16 cellular contexts compared by ENCODE assay signal in the genomic region with DNA sequence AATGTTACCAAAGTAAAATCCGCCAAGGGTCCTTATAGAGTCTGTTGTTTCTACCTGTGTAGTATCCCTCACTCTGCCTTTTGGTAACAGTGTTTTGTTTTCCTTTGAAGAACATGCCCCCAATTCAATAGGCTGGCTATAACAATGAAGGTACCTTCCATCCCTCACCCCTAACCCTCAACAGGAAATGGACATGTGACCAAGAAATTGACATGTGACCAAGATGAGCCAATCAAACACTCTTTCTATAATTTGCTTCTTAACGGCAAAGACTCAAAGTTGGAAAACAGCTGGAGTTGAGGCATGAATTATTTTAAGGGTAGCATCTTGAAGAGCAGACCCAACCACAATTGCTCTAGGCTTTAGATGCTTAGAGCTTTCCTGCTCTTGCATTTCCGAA. TPM values are rescaled to one million over a fixed set of nuclear protein-coding genes. Genes with fewer than 3 reads are reported as not detected.
DNase-seq lines count a peak whose midpoint lies in the region; ATAC-seq, FAIRE-seq and TF ChIP-seq lines count a peak whose summit lies in the region.
"Had no signal": no experiment of that assay in that cellular context is flagged by ENCODE, and none has a peak within 500 bp of the region (broad histone marks: within the 10 kb centered on the region; RNA-seq: fewer than 3 reads in every experiment).

No MANE protein-coding gene starts in this region.

- no peak overlapping the region for H3K27ac Mint-ChIP-seq in WTC11

- no peaks in the 10 kb centered on the region for H4K20me1 ChIP-seq in HepG2 (ENCODE audit: insufficient read depth, low read length)
- no peaks in the 10 kb centered on the region for H4K20me1 ChIP-seq in keratinocyte (ENCODE audit: control insufficient read depth, extremely low read depth, insufficient read depth, low read length)
- H4K20me1 ChIP-seq: BLaER1 treated with 17β-estradiol and CSF1 and Interleukin-3, amounts not matched to agents 10 nM and 100 nM had no signal

- CTCF ChIA-PET in HepG2 (lab: Yijun Ruan, JAX; ENCODE audit: low intra/inter-chr PET ratio, low total read pairs) = no interaction called here
- CTCF ChIA-PET in WTC11 (lab: Charles Lee) = interaction anchor here (1.6 kb wide), 1 partner anchor 15 kb away, joined by 6 read pairs; no protein-coding TSS in a partner anchor

- POLR2A ChIA-PET in HepG2 (lab: Yijun Ruan, JAX) (no interaction called here), WTC11 (lab: Charles Lee) (no interaction called here)

- H3K36me3 ChIP-seq in HepG2 (replicated peaks in 1 of 2; ENCODE audit: control insufficient read depth in 1 of 2, insufficient read depth in 2 of 2, low read length in 2 of 2) = peaks cover 0 to 22% of the 10 kb centered on the region in 2 experiments; a peak in 2 of 5 replicates
- no peaks in the 10 kb centered on the region for H3K36me3 ChIP-seq in right lobe of liver
- H3K36me3 ChIP-seq in keratinocyte (ENCODE audit: control insufficient read depth in 2 of 2, extremely low read depth in 1 of 2, insufficient read depth in 2 of 2, low read length in 2 of 2) = no peaks in the 10 kb centered on the region
- no peaks in the 10 kb centered on the region for H3K36me3 ChIP-seq in gastroesophageal sphincter
- H3K36me3 ChIP-seq in prostate gland = no peaks in the 10 kb centered on the region
- H3K36me3 ChIP-seq: BLaER1 treated with 17β-estradiol and CSF1 and Interleukin-3, amounts not matched to agents 10 nM and 100 nM had no signal

- no peaks in the 10 kb centered on the region; the same call in 1 of the 2 replicates for H3K27me3 Mint-ChIP-seq in WTC11 (ENCODE audit: low read depth)
- H3K27me3 Mint-ChIP-seq: CD4-positive, CD25-positive, alpha-beta regulatory T cell; IgD-negative memory B cell had no signal

- intact Hi-C loops in HepG2 (cut with micrococcal nuclease; ENCODE audit: unreplicated experiment) (no loop called here), right lobe of liver (cut with DNase I) (loop anchor here in 1 of 2 donors (10.0 kb wide), 1 partner anchor 64 kb away; no protein-coding TSS in a partner anchor), prostate gland (cut with DNase I) (no loop called here)

- H3K9me3 Mint-ChIP-seq in WTC11 = no peaks in the 10 kb centered on the region
- H3K9me3 Mint-ChIP-seq: IgD-negative memory B cell had no signal

- TF ChIP-seq EP300 in HepG2 (IDR thresholded peaks at IDR 0.05; ENCODE audit: low read depth in 2 of 2, low read length in 2 of 2) = no peak
- no peak for TF ChIP-seq EP300 in HepG2 (CRISPR knock-in tag; IDR thresholded peaks at IDR 0.05; ENCODE audit: borderline replicate concordance)
- no peak for TF ChIP-seq EP300 in gastroesophageal sphincter (IDR thresholded peaks at IDR 0.05)

- H3K27ac ChIP-seq in HepG2 (ENCODE audit: extremely low read length, insufficient read depth, low read length) (no peak overlapping the region), right lobe of liver (no peak overlapping the region), keratinocyte (ENCODE audit: control insufficient read depth, insufficient read depth, low read length) (no peak overlapping the region), gastroesophageal sphincter (no peak overlapping the region), prostate gland (no peak overlapping the region)

- TF ChIP-seq RAD21 in HepG2 (CRISPR knock-in tag; IDR thresholded peaks at IDR 0.05) = no peak

- peaks cover 12% of the 10 kb centered on the region for H3K4me1 Mint-ChIP-seq in WTC11

- H3K79me2 ChIP-seq in HepG2 (ENCODE audit: insufficient read depth, low read length) = no peaks in the 10 kb centered on the region
- no peaks in the 10 kb centered on the region for H3K79me2 ChIP-seq in keratinocyte (ENCODE audit: control insufficient read depth, insufficient read depth, low read length)

- no peak for ATAC-seq in HepG2
- no peak for ATAC-seq in right lobe of liver
- no peak for ATAC-seq in WTC11
- ATAC-seq in HG03280 (IDR thresholded peaks at IDR 0.05; ENCODE audit: unreplicated experiment) = no peak
- no peak for ATAC-seq in gastroesophageal sphincter
- ATAC-seq: HCT116 had no signal

- H3K4me3 ChIP-seq in HepG2 (replicated peaks in 1 of 3; ENCODE audit: insufficient read depth in 1 of 3, low read depth in 2 of 3, low read length in 3 of 3) (no peak overlapping the region), right lobe of liver (no peak overlapping the region), keratinocyte (ENCODE audit: control insufficient read depth in 2 of 3, extremely low read depth in 1 of 3, insufficient read depth in 2 of 3, low read depth in 1 of 3, low read length in 3 of 3) (no peak overlapping the region), gastroesophageal sphincter (no peak overlapping the region), prostate gland (no peak overlapping the region)
- H3K4me3 ChIP-seq: BLaER1 treated with 17β-estradiol and CSF1 and Interleukin-3, amounts not matched to agents 10 nM and 100 nM had no signal

- H3K4me1 ChIP-seq in HepG2 (ENCODE audit: insufficient read depth, low read length) (peaks cover 20% of the 10 kb centered on the region), right lobe of liver (peaks cover 0 to 6% (median 0%) of the 10 kb centered on the region in 4 donors), keratinocyte (ENCODE audit: control insufficient read depth, extremely low read depth, insufficient read depth, low read length) (peaks cover 10% of the 10 kb centered on the region), gastroesophageal sphincter (peaks cover 0 to 5% (median 2%) of the 10 kb centered on the region in 3 donors), prostate gland (replicated peaks) (no peaks in the 10 kb centered on the region)

- in situ Hi-C loops in HepG2 (cut with HindIII; ENCODE audit: extremely low pct_ligation_motif_present, low pct_unique_long_range_greater_than_20kb) = no loop called here

- dilution Hi-C loops in keratinocyte (cut with MboI; ENCODE audit: extremely low pct_ligation_motif_present, low sequenced_read_pairs) = no loop called here

- H3K9ac ChIP-seq in HepG2 (ENCODE audit: insufficient read depth, low read depth, low read length) = no peak overlapping the region
- H3K9ac ChIP-seq in keratinocyte (ENCODE audit: control insufficient read depth, extremely low read depth, insufficient read depth, low read length) = no peak overlapping the region
- H3K9ac ChIP-seq: BLaER1 treated with 17β-estradiol and CSF1 and Interleukin-3, amounts not matched to agents 10 nM and 100 nM had no signal

- WGBS in HepG2 (ENCODE audit: low lambda C conversion rate) = 97% methylated on average over 3 of the region's 3 CpGs
- WGBS in right lobe of liver (ENCODE audit: insufficient coverage, low coverage, low lambda C conversion rate, missing lambda C conversion rate) = 85% methylated on average over 3 of the region's 3 CpGs
- WGBS in gastroesophageal sphincter (ENCODE audit: low coverage in 1 of 2), 2 donors = 87 to 89% methylated on average over 3 of the region's 3 CpGs
- WGBS in prostate gland = 95% methylated on average over 3 of the region's 3 CpGs

- DNase-seq in HepG2 (ENCODE audit: low spot score) (no peak), right lobe of liver (no peak), WTC11 (ENCODE audit: low spot score) (no peak), keratinocyte (ENCODE audit: low read depth, low spot score) (no peak), prostate gland (ENCODE audit: low spot score) (no peak)
- DNase-seq: 8988T; ACHN; Calu3; CD4-positive, CD25-positive, alpha-beta regulatory T cell; DMS 273 treated with DMSO at 0.1 percent for 48 hours had no signal

- no peaks in the 10 kb centered on the region for H3K9me1 ChIP-seq in keratinocyte (ENCODE audit: control insufficient read depth, extremely low read depth, insufficient read depth, low read length)

- no peak overlapping the region for H2AFZ ChIP-seq in HepG2 (ENCODE audit: low read length)
- H2AFZ ChIP-seq in keratinocyte (ENCODE audit: control insufficient read depth, low read length) = no peak overlapping the region

- H3K4me3 Mint-ChIP-seq in WTC11 = no peak overlapping the region

- H3K4me2 ChIP-seq in HepG2 (ENCODE audit: low read depth, low read length) (no peak overlapping the region), keratinocyte (ENCODE audit: control insufficient read depth, extremely low read depth, insufficient read depth, low read depth, low read length) (no peak overlapping the region)

- no TSS peak for BruUV-seq in HepG2 (replicated peaks; lab: Mats Ljungman, UMichigan)

- FAIRE-seq in HepG2 (lab: Jason Lieb, UNC) (no peak), keratinocyte (lab: Jason Lieb, UNC) (peak; percentile 34)
- FAIRE-seq: H54 had no signal

- TF ChIP-seq POLR2A in HepG2 (IDR thresholded peaks at IDR 0.05; ENCODE audit: insufficient read depth in 1 of 2, low read depth in 2 of 2, low read length in 2 of 2) (no peak), right lobe of liver (IDR thresholded peaks at IDR 0.05) (no peak), gastroesophageal sphincter (IDR thresholded peaks at IDR 0.05) (no peak), prostate gland (IDR thresholded peaks at IDR 0.05) (no peak)

- TF ChIP-seq CTCF in HepG2 (CRISPR knock-in tag; IDR thresholded peaks at IDR 0.05) = no peak
- TF ChIP-seq CTCF in right lobe of liver (IDR thresholded peaks at IDR 0.05) = no peak
- no peak for TF ChIP-seq CTCF in WTC11 (IDR thresholded peaks at IDR 0.05)
- TF ChIP-seq CTCF in keratinocyte (optimal IDR thresholded peaks at IDR 0.05 in 1 of 3, IDR thresholded peaks at IDR 0.05 in 1 of 3, conservative IDR thresholded peaks at IDR 0.05 in 1 of 3; ENCODE audit: extremely low read depth in 1 of 3, insufficient read depth in 2 of 3, low read length in 3 of 3) = no peak
- TF ChIP-seq CTCF in gastroesophageal sphincter (IDR thresholded peaks at IDR 0.05) = no peak
- no peak for TF ChIP-seq CTCF in prostate gland (IDR thresholded peaks at IDR 0.05)

- H3K27me3 ChIP-seq in HepG2 (ENCODE audit: control insufficient read depth in 1 of 2, insufficient read depth in 2 of 2, low read length in 2 of 2) (no peaks in the 10 kb centered on the region), right lobe of liver (no peaks in the 10 kb centered on the region), keratinocyte (ENCODE audit: control insufficient read depth, extremely low read depth, insufficient read depth, low read length) (no peaks in the 10 kb centered on the region), gastroesophageal sphincter (no peaks in the 10 kb centered on the region), prostate gland (replicated peaks; ENCODE audit: insufficient read depth) (no peaks in the 10 kb centered on the region)
- H3K27me3 ChIP-seq: BLaER1 treated with 17β-estradiol and CSF1 and Interleukin-3, amounts not matched to agents 10 nM and 100 nM had no signal

- H3K9me3 ChIP-seq in HepG2 (ENCODE audit: low read length) (no peaks in the 10 kb centered on the region), right lobe of liver (no peaks in the 10 kb centered on the region), keratinocyte (ENCODE audit: control insufficient read depth, low read depth, low read length) (no peaks in the 10 kb centered on the region), gastroesophageal sphincter (no peaks in the 10 kb centered on the region), prostate gland (no peaks in the 10 kb centered on the region)

- no peaks in the 10 kb centered on the region for H3K36me3 Mint-ChIP-seq in WTC11

RNA-seq across cellular contexts. Expression of a gene that starts 5.4 kb away (rescaled TPM):
- total RNA-seq in HepG2 (2016; rRNA removed; fragmentation: Illumina TruSeq; extraction: Trizol) = 23.3 and 26.4 TPM in 2 replicates
- 6.9 and 11.0 TPM in 2 replicates for total RNA-seq in HepG2 (2016; cell fraction: cytosol; rRNA removed; fragmentation: Illumina TruSeq; extraction: Trizol; ENCODE audit: low read depth)
- total RNA-seq in HepG2 (2016; cell fraction: insoluble cytoplasmic fraction; rRNA removed; fragmentation: Illumina TruSeq; extraction: Trizol) = 22.5 and 23.8 TPM in 2 replicates
- 27.6 and 31.1 TPM in 2 replicates for total RNA-seq in HepG2 (2016; cell fraction: membrane; rRNA removed; fragmentation: Illumina TruSeq; extraction: Trizol)
- 22.1 and 26.5 TPM in 2 replicates for total RNA-seq in HepG2 (2016; cell fraction: nucleus; rRNA removed; fragmentation: Illumina TruSeq; extraction: Trizol)
- polyA plus RNA-seq in HepG2 (2011; rRNA removed) = 7.3 and 7.5 TPM in 2 replicates
- polyA plus RNA-seq in HepG2 (2011; cell fraction: cytosol; rRNA removed) = 2.8 and 3.0 TPM in 2 replicates
- polyA plus RNA-seq in HepG2 (2011; cell fraction: nucleus; rRNA removed) = 10.6 and 11.6 TPM in 2 replicates
- 7.0 and 9.3 TPM in 2 replicates for polyA plus RNA-seq in HepG2 (2012)
- 10.0 and 14.5 TPM in 2 replicates for polyA plus RNA-seq in HepG2 (2016; cell fraction: cytosol; fragmentation: Illumina TruSeq; extraction: Trizol; ENCODE audit: low read depth)
- 24.4 and 25.1 TPM in 2 replicates for polyA plus RNA-seq in HepG2 (2016; cell fraction: insoluble cytoplasmic fraction; fragmentation: Illumina TruSeq; extraction: Trizol; ENCODE audit: low read depth)
- polyA plus RNA-seq in HepG2 (2016; cell fraction: membrane; fragmentation: Illumina TruSeq; extraction: Trizol; ENCODE audit: low read depth) = 20.9 and 23.0 TPM in 2 replicates
- 32.8 and 32.9 TPM in 2 replicates for polyA plus RNA-seq in HepG2 (2016; cell fraction: nucleus; fragmentation: Illumina TruSeq; extraction: Trizol; ENCODE audit: insufficient read depth, low read depth)
- 3.6 and 3.9 TPM in 2 replicates for polyA minus RNA-seq in HepG2 (2011; rRNA and poly(A)+ RNA removed; ENCODE audit: low replicate concordance)
- polyA minus RNA-seq in HepG2 (2011; cell fraction: cytosol; rRNA and poly(A)+ RNA removed) = 4.0 and 4.3 TPM in 2 replicates
- 19.2 and 20.6 TPM in 2 replicates for polyA minus RNA-seq in HepG2 (2011; cell fraction: nucleus; rRNA and poly(A)+ RNA removed)
- 1 to 10 TPM; 2.0 to 9.6 (median 5.0) TPM for total RNA-seq in right lobe of liver
- total RNA-seq in WTC11 (2021) = 22.4 to 23.8 TPM (median 23.0 TPM) in 3 replicates
- 27.0 to 32.9 TPM (median 27.0 TPM) in 3 replicates for polyA plus RNA-seq in keratinocyte
- polyA plus RNA-seq in keratinocyte (2011; ENCODE audit: low read depth) = 32.5 TPM
- 20.7 and 31.3 TPM in 2 replicates for polyA plus RNA-seq in keratinocyte (2011; cell fraction: cytosol; rRNA removed)
- 15.0 and 18.9 TPM in 2 replicates for polyA plus RNA-seq in keratinocyte (2011; cell fraction: nucleus; rRNA removed)
- 22.3 and 26.3 TPM in 2 replicates for polyA plus RNA-seq in keratinocyte (2012; ENCODE audit: low replicate concordance)
- 11.2 to 30.7 TPM (median 26.8 TPM) in 3 replicates for polyA minus RNA-seq in keratinocyte
- polyA minus RNA-seq in keratinocyte (2011; cell fraction: cytosol; rRNA and poly(A)+ RNA removed) = 36.4 TPM
- polyA minus RNA-seq in keratinocyte (2011; cell fraction: nucleus; rRNA and poly(A)+ RNA removed) = 10.0 and 18.5 TPM in 2 replicates
- total RNA-seq in gastroesophageal sphincter = 1 to 10 TPM in 1 of 4 donors, under 1 TPM in 3; 0.40 to 3.3 (median 0.54) TPM
- total RNA-seq in prostate gland = 1 to 10 TPM; 9.0 to 9.5 TPM
